6 cellular contexts compared by ENCODE assay signal in the genomic region with DNA sequence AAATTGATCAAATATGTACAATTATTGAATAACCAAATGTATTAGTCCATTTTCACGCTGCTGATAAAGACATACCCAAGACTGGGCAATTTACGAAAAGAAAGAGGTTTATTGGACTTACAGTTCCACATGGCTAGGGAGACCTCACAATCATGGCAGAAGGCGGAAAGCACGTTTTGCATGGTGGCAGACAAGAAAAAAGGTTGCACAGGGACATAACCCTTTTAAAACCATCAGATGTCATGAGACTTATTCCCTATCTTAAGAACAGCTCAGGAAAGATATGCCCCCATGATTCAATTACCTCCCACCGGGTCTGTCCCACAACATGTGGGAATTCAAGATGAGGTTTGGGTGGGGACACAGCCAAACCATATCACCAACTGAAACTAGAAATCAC.
DNase-seq lines count a peak whose midpoint lies in the region; ATAC-seq and TF ChIP-seq lines count a peak whose summit lies in the region.
"Not testable (repeated sequence)": the region's sequence is repeated elsewhere in the genome, so short reads cannot be mapped to it uniquely, and the experiment has no call there.

No MANE protein-coding gene starts in this region.

- H3K27me3 Mint-ChIP-seq in CD8-positive, alpha-beta memory T cell; activated CD4-positive, alpha-beta memory T cell treated with anti-CD3 and anti-CD28 coated beads for 36 hours; activated naive CD4-positive, alpha-beta T cell treated with anti-CD3 and anti-CD28 coated beads, Interleukin-2, amount 50 U/mL, for 24 hours; effector memory CD8-positive, alpha-beta T cell; naive thymus-derived CD4-positive, alpha-beta T cell: not testable (repeated sequence)

- peak overlapping the region in 4 of 7 donors; percentile 0 to 46 (median 8) for H3K4me3 Mint-ChIP-seq in CD8-positive, alpha-beta memory T cell
- H3K4me3 Mint-ChIP-seq in activated CD4-positive, alpha-beta memory T cell treated with anti-CD3 and anti-CD28 coated beads for 36 hours; activated naive CD4-positive, alpha-beta T cell treated with anti-CD3 and anti-CD28 coated beads, Interleukin-2, amount 50 U/mL, for 24 hours: not testable (repeated sequence)
- H3K4me3 Mint-ChIP-seq in effector memory CD8-positive, alpha-beta T cell, result peak overlapping the region in 1 of 2 donors; percentile 8
- H3K4me3 Mint-ChIP-seq in naive thymus-derived CD4-positive, alpha-beta T cell, result peak overlapping the region in 7 of 10 donors; percentile 3 to 63 (median 25)

- peaks cover 78 to 97% (median 96%) of the 10 kb centered on the region in 3 donors for H3K4me1 Mint-ChIP-seq in CD8-positive, alpha-beta memory T cell
- peaks cover 78% of the 10 kb centered on the region for H3K4me1 Mint-ChIP-seq in activated CD4-positive, alpha-beta memory T cell treated with anti-CD3 and anti-CD28 coated beads for 36 hours (ENCODE audit: low read depth)
- H3K4me1 Mint-ChIP-seq in activated naive CD4-positive, alpha-beta T cell treated with anti-CD3 and anti-CD28 coated beads, Interleukin-2, amount 50 U/mL, for 24 hours, result peaks cover 95% of the 10 kb centered on the region
- peaks cover 46 to 65% of the 10 kb centered on the region in 2 donors for H3K4me1 Mint-ChIP-seq in effector memory CD8-positive, alpha-beta T cell (ENCODE audit: low read depth in 2 of 2)
- peaks cover 51 to 97% (median 85%) of the 10 kb centered on the region in 7 donors for H3K4me1 Mint-ChIP-seq in naive thymus-derived CD4-positive, alpha-beta T cell

- H3K27ac ChIP-seq in CD8-positive, alpha-beta memory T cell (ENCODE audit: low read depth, low read length); naive thymus-derived CD4-positive, alpha-beta T cell (ENCODE audit: low read depth, low read length): not testable (repeated sequence)
- H3K27ac ChIP-seq in psoas muscle, result peak overlapping the region; percentile 13

- not testable (repeated sequence) for DNase-seq in CD8-positive, alpha-beta memory T cell; activated CD4-positive, alpha-beta memory T cell treated with anti-CD3 and anti-CD28 coated beads for 36 hours; effector memory CD8-positive, alpha-beta T cell; naive thymus-derived CD4-positive, alpha-beta T cell; psoas muscle

- peak overlapping the region in 6 of 8 donors; percentile 2 to 25 (median 8) for H3K27ac Mint-ChIP-seq in CD8-positive, alpha-beta memory T cell
- peak overlapping the region; percentile 1 for H3K27ac Mint-ChIP-seq in activated CD4-positive, alpha-beta memory T cell treated with anti-CD3 and anti-CD28 coated beads for 36 hours
- H3K27ac Mint-ChIP-seq in activated naive CD4-positive, alpha-beta T cell treated with anti-CD3 and anti-CD28 coated beads, Interleukin-2, amount 50 U/mL, for 24 hours, result peak overlapping the region; percentile 44
- H3K27ac Mint-ChIP-seq in effector memory CD8-positive, alpha-beta T cell, result peak overlapping the region; percentile 29 to 88
- H3K27ac Mint-ChIP-seq in naive thymus-derived CD4-positive, alpha-beta T cell, result peak overlapping the region in 5 of 9 donors; percentile 12 to 72 (median 39)

- peaks cover 65% of the 10 kb centered on the region for H3K4me1 ChIP-seq in CD8-positive, alpha-beta memory T cell (ENCODE audit: insufficient read depth, low read length)
- peaks cover 21 to 23% of the 10 kb centered on the region in 2 donors for H3K4me1 ChIP-seq in naive thymus-derived CD4-positive, alpha-beta T cell (ENCODE audit: control insufficient read depth in 2 of 2, insufficient read depth in 2 of 2, low read length in 2 of 2)
- peaks cover 71% of the 10 kb centered on the region for H3K4me1 ChIP-seq in psoas muscle

- intact Hi-C loops in activated CD4-positive, alpha-beta memory T cell treated with anti-CD3 and anti-CD28 coated beads for 36 hours (cut with micrococcal nuclease), result not testable (repeated sequence)
- intact Hi-C loops in naive thymus-derived CD4-positive, alpha-beta T cell (cut with micrococcal nuclease), result loop anchor here in 1 of 2 donors (2.0 to 5.0 kb wide), 2 partner anchors 15 to 138 kb away; no protein-coding TSS in a partner anchor
- intact Hi-C loops in psoas muscle (cut with DNase I), result loop anchor here (5.0 to 10.0 kb wide), 4 partner anchors 133 to 365 kb away; no protein-coding TSS in a partner anchor

- 69 to 84% (median 73%) methylated on average over 5 of the region's 5 CpGs for WGBS in psoas muscle, 3 donors

- not testable (repeated sequence) for H3K36me3 ChIP-seq in CD8-positive, alpha-beta memory T cell (ENCODE audit: insufficient read depth, low read length); psoas muscle (ENCODE audit: insufficient read depth in 1 of 2, low read depth in 1 of 2)
- peaks cover 3 to 15% (median 4%) of the 10 kb centered on the region in 3 experiments for H3K36me3 ChIP-seq in naive thymus-derived CD4-positive, alpha-beta T cell (ENCODE audit: control insufficient read depth in 2 of 3, insufficient read depth in 3 of 3, low read length in 3 of 3)

- H3K36me3 Mint-ChIP-seq in CD8-positive, alpha-beta memory T cell, result peaks cover under 1 to 58% (median 6%) of the 10 kb centered on the region in 3 donors
- H3K36me3 Mint-ChIP-seq in activated CD4-positive, alpha-beta memory T cell treated with anti-CD3 and anti-CD28 coated beads for 36 hours, result peaks cover 26% of the 10 kb centered on the region
- peaks cover 13% of the 10 kb centered on the region for H3K36me3 Mint-ChIP-seq in activated naive CD4-positive, alpha-beta T cell treated with anti-CD3 and anti-CD28 coated beads, Interleukin-2, amount 50 U/mL, for 24 hours
- H3K36me3 Mint-ChIP-seq in effector memory CD8-positive, alpha-beta T cell (ENCODE audit: insufficient read depth), result peaks cover 47% of the 10 kb centered on the region
- H3K36me3 Mint-ChIP-seq in naive thymus-derived CD4-positive, alpha-beta T cell, result peaks cover 11 to 44% (median 28%) of the 10 kb centered on the region in 5 donors

- POLR2A ChIA-PET in CD8-positive, alpha-beta memory T cell (lab: Charles Lee), result interaction anchor here (0.7 kb wide), 1 partner anchor 171 kb away, joined by 3 read pairs; a partner anchor contains a TSS
- POLR2A ChIA-PET in activated CD4-positive, alpha-beta memory T cell treated with anti-CD3 and anti-CD28 coated beads for 36 hours (lab: Charles Lee), result not testable (repeated sequence)
- POLR2A ChIA-PET in naive thymus-derived CD4-positive, alpha-beta T cell (lab: Charles Lee), result interaction anchor here (0.8 to 1.3 kb wide), 4 partner anchors 9 to 13 kb away, joined by 3 to 5 read pairs (median 4); no protein-coding TSS in a partner anchor

- H3K4me3 ChIP-seq in CD8-positive, alpha-beta memory T cell (ENCODE audit: low read length); naive thymus-derived CD4-positive, alpha-beta T cell (ENCODE audit: low read length); psoas muscle: not testable (repeated sequence)

- CTCF ChIA-PET in CD8-positive, alpha-beta memory T cell (lab: Charles Lee), result interaction anchor here (2.6 kb wide), 1 partner anchor 256 kb away, joined by 8 read pairs; no protein-coding TSS in a partner anchor
- CTCF ChIA-PET in activated CD4-positive, alpha-beta memory T cell treated with anti-CD3 and anti-CD28 coated beads for 36 hours (lab: Charles Lee), result not testable (repeated sequence)
- CTCF ChIA-PET in naive thymus-derived CD4-positive, alpha-beta T cell (lab: Charles Lee), result interaction anchor here (0.6 to 0.9 kb wide), 2 partner anchors 249 to 257 kb away, joined by 3 read pairs; no protein-coding TSS in a partner anchor

- TF ChIP-seq CTCF in psoas muscle (IDR thresholded peaks at IDR 0.05), result not testable (repeated sequence)

- H3K27me3 ChIP-seq in CD8-positive, alpha-beta memory T cell (ENCODE audit: insufficient read depth, low read length, poor library complexity, severe bottlenecking); naive thymus-derived CD4-positive, alpha-beta T cell (ENCODE audit: control insufficient read depth in 2 of 2, insufficient read depth in 2 of 2, low read length in 2 of 2); psoas muscle (ENCODE audit: insufficient read depth in 3 of 3, low read length in 2 of 3): not testable (repeated sequence)

- ATAC-seq in effector memory CD8-positive, alpha-beta T cell (replicated peaks); naive thymus-derived CD4-positive, alpha-beta T cell; psoas muscle: not testable (repeated sequence)

- not testable (repeated sequence) for H3K9me3 Mint-ChIP-seq in CD8-positive, alpha-beta memory T cell; activated CD4-positive, alpha-beta memory T cell treated with anti-CD3 and anti-CD28 coated beads for 36 hours; activated naive CD4-positive, alpha-beta T cell treated with anti-CD3 and anti-CD28 coated beads, Interleukin-2, amount 50 U/mL, for 24 hours; effector memory CD8-positive, alpha-beta T cell; naive thymus-derived CD4-positive, alpha-beta T cell

- not testable (repeated sequence) for H3K9me3 ChIP-seq in CD8-positive, alpha-beta memory T cell (ENCODE audit: low read length); naive thymus-derived CD4-positive, alpha-beta T cell (ENCODE audit: control insufficient read depth in 2 of 3, low read length in 3 of 3); psoas muscle

Comparison
In these comparisons a context has a peak if more than half of its experiments do, and no peak if none do; other contexts are left out.
1. H3K27ac Mint-ChIP-seq: peak in every context shown above with its lines; median percentile 58 in effector memory CD8-positive, alpha-beta T cell; 44 in activated naive CD4-positive, alpha-beta T cell treated with anti-CD3 and anti-CD28 coated beads, Interleukin-2, amount 50 U/mL, for 24 hours; 39 in naive thymus-derived CD4-positive, alpha-beta T cell; 8 in CD8-positive, alpha-beta memory T cell; 1 in activated CD4-positive, alpha-beta memory T cell treated with anti-CD3 and anti-CD28 coated beads for 36 hours.